Comparison of ENCODE assay signal across 8 cellular contexts in genomic region chr10:101095550-101096213, GRCh38. TPM values are rescaled to one million over a fixed set of nuclear protein-coding genes. Genes with fewer than 3 reads are reported as not detected.
DNase-seq lines count a peak whose midpoint lies in the region; ATAC-seq, FAIRE-seq and TF ChIP-seq lines count a peak whose summit lies in the region.

No MANE protein-coding gene starts in this region.

- peak; percentile 61 for ATAC-seq in PC-3

- H2BK12ac ChIP-seq in neuronal stem cell (ENCODE audit: low read length) = no peak overlapping the region

- CTCF ChIA-PET in AG04450 (lab: Charles Lee) (interaction anchor here (0.5 to 13.9 kb wide), 31 partner anchors 9 to 1693 kb away, joined by 3 to 304 read pairs (median 3); no protein-coding TSS in a partner anchor), PC-3 (lab: Charles Lee) (interaction anchor here (0.5 to 2.8 kb wide), 7 partner anchors 11 to 373 kb away, joined by 3 to 48 read pairs (median 4); no protein-coding TSS in a partner anchor)

- no peak overlapping the region for H4K8ac ChIP-seq in neuronal stem cell (ENCODE audit: low read depth, low read length)

- no peak overlapping the region for H2BK5ac ChIP-seq in neuronal stem cell (ENCODE audit: low read length)

- no peak overlapping the region for H2BK120ac ChIP-seq in neuronal stem cell (ENCODE audit: low read depth, low read length)

- no peak overlapping the region for H4K91ac ChIP-seq in neuronal stem cell (ENCODE audit: low read depth, low read length, poor library complexity)

- H3K36me3 Mint-ChIP-seq in activated T-cell treated with anti-CD3 and anti-CD28 coated beads, Interleukin-2, amount 50 U/mL, for 24 hours (ENCODE audit: low read depth) = no peaks in the 10 kb centered on the region

- POLR2A ChIA-PET in AG04450 (lab: Yijun Ruan, JAX) (interaction anchor here (2.0 kb wide), 1 partner anchor 47 kb away, joined by 6 read pairs; no protein-coding TSS in a partner anchor), PC-3 (lab: Charles Lee; ENCODE audit: unreplicated experiment) (no interaction called here)

- no peaks in the 10 kb centered on the region for H3K4me1 Mint-ChIP-seq in activated T-cell treated with anti-CD3 and anti-CD28 coated beads, Interleukin-2, amount 50 U/mL, for 24 hours (ENCODE audit: low read depth)

- H3K14ac ChIP-seq in neuronal stem cell (ENCODE audit: low read length) = no peak overlapping the region

- H3K27ac ChIP-seq in AG04450 (ENCODE audit: low read depth, low read length) (no peak overlapping the region), PC-3 (ENCODE audit: low read length) (no peak overlapping the region), neuronal stem cell (replicated peaks; ENCODE audit: low read length) (no peak overlapping the region), testis (no peak overlapping the region)

- no peaks in the 10 kb centered on the region for H3K36me3 ChIP-seq in PC-3 (ENCODE audit: low read depth, low read length)
- H3K36me3 ChIP-seq in neuronal stem cell (replicated peaks in 1 of 2; ENCODE audit: control insufficient read depth in 2 of 2, insufficient read depth in 2 of 2, low read length in 2 of 2) = no peaks in the 10 kb centered on the region
- no peaks in the 10 kb centered on the region for H3K36me3 ChIP-seq in testis (ENCODE audit: low read depth, missing control alignments)

- no CpG with 5 or more reads among the region's 7 CpGs for WGBS in neuronal stem cell (ENCODE audit: extremely low coverage in 2 of 2, insufficient read length in 2 of 2, insufficient replicate concordance in 1 of 2), 2 donors
- 38 to 52% methylated on average over 5 to 7 of the region's 7 CpGs for WGBS in testis, 2 donors

- H2AK5ac ChIP-seq in neuronal stem cell (ENCODE audit: low read depth, low read length) = no peak overlapping the region

- H3K4me1 ChIP-seq in PC-3 (ENCODE audit: insufficient read depth, low read length) = peaks cover 32% of the 10 kb centered on the region
- peaks cover 0 to 9% of the 10 kb centered on the region in 2 donors for H3K4me1 ChIP-seq in neuronal stem cell (ENCODE audit: control insufficient read depth in 2 of 2, insufficient read depth in 1 of 2, low read depth in 1 of 2, low read length in 2 of 2)
- no peaks in the 10 kb centered on the region for H3K4me1 ChIP-seq in testis

- no peak overlapping the region for H3K4ac ChIP-seq in neuronal stem cell (ENCODE audit: low read length)

- H2BK15ac ChIP-seq in neuronal stem cell (ENCODE audit: low read length) = no peak overlapping the region

- peaks cover 6% of the 10 kb centered on the region for H3F3A ChIP-seq in PC-3 (ENCODE audit: low read length, unreplicated experiment)

- no peaks in the 10 kb centered on the region for H3K79me1 ChIP-seq in neuronal stem cell (ENCODE audit: low read depth, low read length)

- H3K9ac ChIP-seq in PC-3 (ENCODE audit: low read length) = no peak overlapping the region
- no peak overlapping the region for H3K9ac ChIP-seq in neuronal stem cell (ENCODE audit: low read depth, low read length, poor library complexity)

- no peaks in the 10 kb centered on the region for H3K9me3 Mint-ChIP-seq in activated T-cell treated with anti-CD3 and anti-CD28 coated beads, Interleukin-2, amount 50 U/mL, for 24 hours

- H3K27me3 ChIP-seq in AG04450 (ENCODE audit: control insufficient read depth, insufficient read depth, low read length) (peaks cover 66% of the 10 kb centered on the region), PC-3 (ENCODE audit: low read length) (no peaks in the 10 kb centered on the region), neuronal stem cell (ENCODE audit: control insufficient read depth in 3 of 3, insufficient read depth in 3 of 3, low read depth in 1 of 3, low read length in 3 of 3) (peaks cover 0 to 81% (median 15%) of the 10 kb centered on the region in 3 experiments), testis (no peaks in the 10 kb centered on the region)

- BruUV-seq in PC-3 (replicated peaks; lab: Mats Ljungman, UMichigan) = no TSS peak

- H3K79me2 ChIP-seq in PC-3 (ENCODE audit: low read length) = no peaks in the 10 kb centered on the region

- H3K27ac Mint-ChIP-seq in activated T-cell treated with anti-CD3 and anti-CD28 coated beads, Interleukin-2, amount 50 U/mL, for 24 hours = no peak overlapping the region

- peak; percentile 83 for TF ChIP-seq CTCF in AG04450 (IDR thresholded peaks at IDR 0.05; ENCODE audit: low read depth, low read length)
- peak; percentile 77 for TF ChIP-seq CTCF in PC-3 (conservative IDR thresholded peaks at IDR 0.05; ENCODE audit: low read depth, low read length)
- peak; percentile 9 to 68 (median 63) for TF ChIP-seq CTCF in testis (IDR thresholded peaks at IDR 0.05)

- no peak overlapping the region for H3K18ac ChIP-seq in neuronal stem cell (ENCODE audit: low read length)

- H3K9me3 ChIP-seq in AG04450 (ENCODE audit: control insufficient read depth, insufficient read depth, low read length) (no peaks in the 10 kb centered on the region; the same call in 1 of the 2 replicates), PC-3 (ENCODE audit: low read length) (no peaks in the 10 kb centered on the region), neuronal stem cell (replicated peaks in 1 of 2; ENCODE audit: control insufficient read depth in 2 of 2, insufficient read depth in 1 of 2, low read depth in 1 of 2, low read length in 2 of 2) (no peaks in the 10 kb centered on the region), testis (no peaks in the 10 kb centered on the region)

- no peak overlapping the region for H3K4me3 Mint-ChIP-seq in activated T-cell treated with anti-CD3 and anti-CD28 coated beads, Interleukin-2, amount 50 U/mL, for 24 hours

- H3K27me3 Mint-ChIP-seq in activated T-cell treated with anti-CD3 and anti-CD28 coated beads, Interleukin-2, amount 50 U/mL, for 24 hours = peaks cover 73% of the 10 kb centered on the region

- FAIRE-seq in GM18507 (lab: Jason Lieb, UNC) = peak; percentile 97

- no peaks in the 10 kb centered on the region for H4K20me1 ChIP-seq in PC-3 (ENCODE audit: low read length)

- H3K4me2 ChIP-seq in PC-3 (ENCODE audit: low read length) = no peak overlapping the region
- H3K4me2 ChIP-seq in neuronal stem cell (ENCODE audit: insufficient read depth, low read length, poor library complexity, severe bottlenecking) = no peak overlapping the region

- no peaks in the 10 kb centered on the region for H3K9me2 ChIP-seq in PC-3 (replicated peaks; ENCODE audit: low read length)

- intact Hi-C loops in PC-3 (cut with micrococcal nuclease) (no loop called here), testis (cut with DNase I; ENCODE audit: low total_unique reads) (no loop called here)

- no peak overlapping the region for H2AFZ ChIP-seq in PC-3 (ENCODE audit: low read length)
- H2AFZ ChIP-seq in neuronal stem cell (ENCODE audit: low read length) = no peak overlapping the region

- TF ChIP-seq POLR2A in testis (IDR thresholded peaks at IDR 0.05) = no peak

- DNase-seq in AG04450 (ENCODE audit: low read depth, low spot score) (peak; percentile 11), GM18507 (ENCODE audit: extremely low spot score, insufficient read length, low read depth) (peak; percentile 70), HPDE6-E6E7 (ENCODE audit: extremely low spot score) (peak; percentile 85), PC-3 (peak; percentile 85), fibroblast of peridontal ligament (ENCODE audit: extremely low read depth) (peak; percentile 50), neuronal stem cell (ENCODE audit: low spot score) (peak; percentile 63), testis (peak; percentile 76)
- DNase-seq in activated T-cell treated with anti-CD3 and anti-CD28 coated beads, Interleukin-2, amount 50 U/mL, for 24 hours = peak; percentile 84

- H3K4me3 ChIP-seq in AG04450 (ENCODE audit: low read depth, low read length) = no peak overlapping the region
- H3K4me3 ChIP-seq in PC-3 (ENCODE audit: low read length) = no peak overlapping the region
- H3K4me3 ChIP-seq in neuronal stem cell (ENCODE audit: low read length in 2 of 2) = no peak overlapping the region
- no peak overlapping the region for H3K4me3 ChIP-seq in testis

- no peak overlapping the region for H3K23ac ChIP-seq in neuronal stem cell (ENCODE audit: low read depth, low read length, poor library complexity)

RNA-seq across cellular contexts. Expression of gene KAZALD1, which starts 33.9 kb away (rescaled TPM):
- polyA plus RNA-seq in AG04450 (2011; rRNA removed) = 10.8 and 14.1 TPM in 2 replicates
- polyA minus RNA-seq in AG04450 (2011; rRNA and poly(A)+ RNA removed) = 10.9 and 11.3 TPM in 2 replicates
- 24.9 and 25.1 TPM in 2 replicates for total RNA-seq in PC-3 (2014; rRNA removed)
- polyA plus RNA-seq in neuronal stem cell (2013, experiment 1 of 2) = 3.0 TPM
- polyA plus RNA-seq in neuronal stem cell (2013, experiment 2 of 2) = 2.4 TPM
- 10 to 100 TPM in 1 of 2 donors, 1 to 10 TPM in 1; 6.4 to 11.0 TPM for total RNA-seq in testis
- polyA plus RNA-seq in testis (ENCODE audit: insufficient read depth, low read depth, low replicate concordance) = 6.8 TPM

RNA-seq across cellular contexts. Expression of gene TLX1, which starts 35.4 kb away (rescaled TPM):
- polyA plus RNA-seq in AG04450 (2011; rRNA removed) = not detected in 2 replicates
- not detected in 2 replicates for polyA minus RNA-seq in AG04450 (2011; rRNA and poly(A)+ RNA removed)
- not detected in 2 replicates for total RNA-seq in PC-3 (2014; rRNA removed)
- polyA plus RNA-seq in neuronal stem cell (2013, experiment 1 of 2) = not detected
- not detected for polyA plus RNA-seq in neuronal stem cell (2013, experiment 2 of 2)
- 1 to 10 TPM in 1 of 2 donors, under 1 TPM in 1; 0.99 to 1.7 TPM for total RNA-seq in testis
- 0.44 TPM for polyA plus RNA-seq in testis (ENCODE audit: insufficient read depth, low read depth, low replicate concordance)

Comparison
In these comparisons a context has a peak if more than half of its experiments do, and no peak if none do; other contexts are left out.
1. DNase-seq: peak in every context shown above with its lines; median percentile 85 in HPDE6-E6E7; 85 in PC-3; 84 in activated T-cell treated with anti-CD3 and anti-CD28 coated beads, Interleukin-2, amount 50 U/mL, for 24 hours; 76 in testis; 70 in GM18507; 63 in neuronal stem cell; 50 in fibroblast of peridontal ligament; 11 in AG04450.